Comparison of ENCODE assay signal across 1 cellular context in the genomic region with DNA sequence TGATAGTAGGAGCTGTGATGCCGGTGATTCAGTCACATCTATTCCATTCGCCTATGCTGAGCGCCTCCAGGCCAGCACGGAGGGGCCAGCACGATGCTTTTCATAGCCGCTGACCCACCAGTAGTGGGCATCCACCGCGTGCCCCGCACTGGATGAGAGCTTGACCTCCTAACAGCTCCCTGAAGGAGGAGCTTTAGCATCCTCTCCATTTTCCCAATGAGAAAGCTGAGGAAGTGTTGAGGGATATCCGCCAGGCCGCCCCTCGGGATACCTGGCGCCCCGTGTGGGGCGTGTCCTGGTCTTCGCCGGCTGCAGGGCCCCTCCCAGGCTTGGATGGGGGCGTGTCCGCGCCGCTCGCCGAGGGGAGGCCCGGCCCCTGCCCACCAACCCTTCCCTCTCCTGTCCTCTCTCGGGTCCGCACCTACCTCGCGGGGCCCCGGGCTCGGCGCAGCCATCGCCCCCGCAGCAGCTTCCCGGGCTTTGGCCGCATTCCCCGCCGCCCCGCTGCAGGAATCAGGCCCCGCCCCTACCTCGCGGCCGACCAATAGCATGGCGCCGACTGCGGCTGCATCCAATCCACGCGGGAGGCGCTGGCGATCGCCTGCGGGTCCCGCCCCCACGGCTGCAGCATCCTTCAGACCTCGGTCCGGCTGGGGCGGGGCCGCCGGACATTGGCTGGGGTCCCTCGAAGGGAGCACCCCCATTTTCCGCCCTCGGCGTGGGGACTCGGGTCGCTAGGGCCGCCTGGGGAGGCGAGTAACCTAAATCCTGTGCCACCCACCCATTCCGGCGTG.
TF ChIP-seq lines count a peak whose summit lies in the region.

A gene with protein sequence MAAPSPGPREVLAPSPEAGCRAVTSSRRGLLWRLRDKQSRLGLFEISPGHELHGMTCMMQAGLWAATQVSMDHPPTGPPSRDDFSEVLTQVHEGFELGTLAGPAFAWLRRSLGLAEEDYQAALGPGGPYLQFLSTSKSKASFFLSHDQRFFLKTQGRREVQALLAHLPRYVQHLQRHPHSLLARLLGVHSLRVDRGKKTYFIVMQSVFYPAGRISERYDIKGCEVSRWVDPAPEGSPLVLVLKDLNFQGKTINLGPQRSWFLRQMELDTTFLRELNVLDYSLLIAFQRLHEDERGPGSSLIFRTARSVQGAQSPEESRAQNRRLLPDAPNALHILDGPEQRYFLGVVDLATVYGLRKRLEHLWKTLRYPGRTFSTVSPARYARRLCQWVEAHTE (minus strand): TSS at position 480 of the 794 bp plus-strand sequence. CDS start 25 bp downstream, at position 455.

TF ChIP-seq in A549, 52 proteins besides CTCF, POLR2A, EP300 and RAD21 (continued from another document):
- TF ChIP-seq SREBF2 (IDR thresholded peaks at IDR 0.05) (no peak), HOXB13 (CRISPR knock-in tag; IDR thresholded peaks at IDR 0.05; ENCODE audit: low read depth) (no peak), TFCP2L1 (CRISPR knock-in tag; IDR thresholded peaks at IDR 0.05) (no peak; the same call in 1 of the 2 replicates), ZNF302 (CRISPR knock-in tag; IDR thresholded peaks at IDR 0.05) (no peak), FOSB (CRISPR knock-in tag; IDR thresholded peaks at IDR 0.05) (peak; percentile 61; the same call in 1 of the 2 replicates), MAZ (IDR thresholded peaks at IDR 0.05; ENCODE audit: borderline replicate concordance, low read depth, low read length) (no peak), EHF (CRISPR knock-in tag; IDR thresholded peaks at IDR 0.05) (no peak), HDAC2 (IDR thresholded peaks at IDR 0.05) (no peak), FOSL2 (IDR thresholded peaks at IDR 0.05) (no peak), FOSL2 (CRISPR knock-in tag; IDR thresholded peaks at IDR 0.05) (peak; percentile 15; the same call in 1 of the 2 replicates), KDM5A (IDR thresholded peaks at IDR 0.05) (no peak), HEYL (CRISPR knock-in tag; IDR thresholded peaks at IDR 0.05) (no peak), GATA3 (IDR thresholded peaks at IDR 0.05; ENCODE audit: borderline replicate concordance) (0 out of 2 replicates have a peak, but pooled peaks have one; percentile 8), POLR2AphosphoS2 (conservative IDR thresholded peaks at IDR 0.05; ENCODE audit: low read length) (peak; percentile 34; the same call in 1 of the 2 replicates), ESRRA (IDR thresholded peaks at IDR 0.05; ENCODE audit: borderline replicate concordance, low read length) (no peak), HOXA7 (CRISPR knock-in tag; IDR thresholded peaks at IDR 0.05) (0 out of 2 replicates have a peak, but pooled peaks have one; percentile 33), RFX5 (IDR thresholded peaks at IDR 0.05) (0 out of 2 replicates have a peak, but pooled peaks have one; percentile 20), CEBPB (IDR thresholded peaks at IDR 0.05) (no peak), CHD2 (IDR thresholded peaks at IDR 0.05; ENCODE audit: low read length, partially characterized antibody) (no peak)
- TF ChIP-seq, protein P1, sequence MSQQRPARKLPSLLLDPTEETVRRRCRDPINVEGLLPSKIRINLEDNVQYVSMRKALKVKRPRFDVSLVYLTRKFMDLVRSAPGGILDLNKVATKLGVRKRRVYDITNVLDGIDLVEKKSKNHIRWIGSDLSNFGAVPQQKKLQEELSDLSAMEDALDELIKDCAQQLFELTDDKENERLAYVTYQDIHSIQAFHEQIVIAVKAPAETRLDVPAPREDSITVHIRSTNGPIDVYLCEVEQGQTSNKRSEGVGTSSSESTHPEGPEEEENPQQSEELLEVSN (IDR thresholded peaks at IDR 0.05; ENCODE audit: borderline replicate concordance, low read depth) = peak; percentile 39; the same call in 1 of the 2 replicates
- TF ChIP-seq, protein P2, sequence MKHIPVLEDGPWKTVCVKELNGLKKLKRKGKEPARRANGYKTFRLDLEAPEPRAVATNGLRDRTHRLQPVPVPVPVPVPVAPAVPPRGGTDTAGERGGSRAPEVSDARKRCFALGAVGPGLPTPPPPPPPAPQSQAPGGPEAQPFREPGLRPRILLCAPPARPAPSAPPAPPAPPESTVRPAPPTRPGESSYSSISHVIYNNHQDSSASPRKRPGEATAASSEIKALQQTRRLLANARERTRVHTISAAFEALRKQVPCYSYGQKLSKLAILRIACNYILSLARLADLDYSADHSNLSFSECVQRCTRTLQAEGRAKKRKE (CRISPR knock-in tag; IDR thresholded peaks at IDR 0.05; ENCODE audit: low read depth) = no peak
